9 cellular contexts compared by ENCODE assay signal in the genomic region with DNA sequence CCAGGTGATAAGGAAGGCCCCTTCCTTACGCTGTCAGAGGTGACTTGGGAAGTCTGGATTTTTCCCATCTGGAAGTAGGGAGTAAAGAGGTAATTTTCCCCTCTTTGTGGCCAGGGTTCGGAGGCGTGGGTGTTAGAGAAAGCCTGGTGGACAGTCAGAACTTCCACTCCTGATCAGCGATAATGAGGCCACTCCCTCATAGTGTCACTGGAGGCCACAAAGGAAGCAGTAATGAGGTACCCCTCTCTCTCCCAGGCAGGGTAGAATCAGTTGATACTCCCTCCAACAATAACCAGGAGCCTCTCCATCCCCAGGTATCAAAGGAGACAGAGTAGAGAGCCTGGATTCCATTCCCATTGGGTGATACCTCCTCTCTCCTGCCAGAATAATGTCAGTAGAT.
"Had no signal": no experiment of that assay in that cellular context is flagged by ENCODE, and none has a peak within 500 bp of the region (broad histone marks: within the 10 kb centered on the region; RNA-seq: fewer than 3 reads in every experiment).

No MANE protein-coding gene starts in this region.

- H3K9me3 Mint-ChIP-seq: HFFc6, IgD-negative memory B cell had no signal

- ATAC-seq: HCT116, HepG2 had no signal

- H3K27ac Mint-ChIP-seq: HFFc6, IgD-negative memory B cell had no signal

- H3K27me3 Mint-ChIP-seq: IgD-negative memory B cell had no signal

- H3K4me3 ChIP-seq: GM23248, HAP-1 had no signal

- H3K36me3 ChIP-seq: HAP-1 had no signal

- H3K27ac ChIP-seq: GM23248, HL-60 had no signal

- H3K9me3 ChIP-seq: HAP-1 had no signal

- H3K9ac ChIP-seq: GM23248 had no signal

- H3K4me3 Mint-ChIP-seq: HFFc6, IgD-negative memory B cell had no signal

- H2AFZ ChIP-seq: GM23248 had no signal

- DNase-seq: GM23248, GOT3, H7, HFFc6 had no signal
